Comparison of ENCODE assay signal across 9 cellular contexts in genomic region chr6:15698474-15698873, GRCh38.
"Had no signal": no experiment of that assay in that cellular context is flagged by ENCODE, and none has a peak within 500 bp of the region (broad histone marks: within the 10 kb centered on the region; RNA-seq: fewer than 3 reads in every experiment).

No MANE protein-coding gene starts in this region.

- H3K4me3 Mint-ChIP-seq: HFFc6, IgD-negative memory B cell had no signal

- H3K4me3 ChIP-seq: HAP-1 had no signal

- H3K27ac Mint-ChIP-seq: HFFc6, IgD-negative memory B cell had no signal

- H3K36me3 Mint-ChIP-seq: IgD-negative memory B cell had no signal

- DNase-seq: GOT3, H7, HFFc6, KG1 had no signal

- H3K36me3 ChIP-seq: HAP-1 had no signal

- H3K27ac ChIP-seq: HL-60 had no signal

- H3K4me1 ChIP-seq: HAP-1 had no signal

- ATAC-seq: HCT116, HepG2 had no signal

- H3K4me1 Mint-ChIP-seq: IgD-negative memory B cell had no signal
